ENCODE assay signal across 8 cellular contexts in genomic region chr1:13813398-13814012, GRCh38.
DNase-seq lines count a peak whose midpoint lies in the region; ATAC-seq and TF ChIP-seq lines count a peak whose summit lies in the region.

No MANE protein-coding gene starts in this region.

- peak; percentile 9 for DNase-seq in DMS 273 (lab: John Stamatoyannopoulos, UW; ENCODE audit: unreplicated experiment)
- DNase-seq in DMS 273 treated with DMSO at 0.1 percent for 48 hours (lab: John Stamatoyannopoulos, UW), result no peak
- DNase-seq in activated CD4-positive, alpha-beta T cell treated with anti-CD3 and anti-CD28 coated beads, Interleukin-2, amount 50 U/mL, for 24 hours (ENCODE audit: low read depth in 1 of 2, low spot score in 1 of 2), result peak; percentile 22 to 34
- DNase-seq in endodermal cell, result peak; percentile 91
- no peak for DNase-seq in DMS53 treated with DMSO at 0.1 percent for 48 hours (lab: John Stamatoyannopoulos, UW; ENCODE audit: unreplicated experiment)
- no peak for DNase-seq in NCI-H69 (lab: John Stamatoyannopoulos, UW)

- no peaks in the 10 kb centered on the region for H3K36me3 Mint-ChIP-seq in endodermal cell (ENCODE audit: low read depth)

- H3K36me3 ChIP-seq in endodermal cell (ENCODE audit: control insufficient read depth, insufficient read depth, low read length), result no peaks in the 10 kb centered on the region
- H3K36me3 ChIP-seq in parathyroid adenoma (ENCODE audit: control insufficient read depth, insufficient read depth, low read length), result no peaks in the 10 kb centered on the region

- no peaks in the 10 kb centered on the region for H3K79me2 ChIP-seq in parathyroid adenoma

- no peak for ATAC-seq in GM21717 (IDR thresholded peaks at IDR 0.05; ENCODE audit: unreplicated experiment)

- no peaks in the 10 kb centered on the region for H3K27me3 ChIP-seq in endodermal cell (ENCODE audit: control insufficient read depth, insufficient read depth, low read length, poor library complexity, severe bottlenecking)
- H3K27me3 ChIP-seq in parathyroid adenoma (ENCODE audit: control insufficient read depth, insufficient read depth, low read length), result no peaks in the 10 kb centered on the region

- H3K4me1 ChIP-seq in endodermal cell (ENCODE audit: control insufficient read depth, insufficient read depth, low read length) (no peaks in the 10 kb centered on the region), parathyroid adenoma (no peaks in the 10 kb centered on the region)

- H3K4me2 ChIP-seq in parathyroid adenoma (ENCODE audit: low read length), result no peak overlapping the region

- H3K27ac Mint-ChIP-seq in endodermal cell, result no peak overlapping the region

- TF ChIP-seq CTCF in endodermal cell (conservative IDR thresholded peaks at IDR 0.05) (peak; percentile 95), parathyroid adenoma (IDR thresholded peaks at IDR 0.05) (peak; percentile 25)

- no peaks in the 10 kb centered on the region for H3K9me3 ChIP-seq in endodermal cell (ENCODE audit: control insufficient read depth, low read length)
- no peaks in the 10 kb centered on the region for H3K9me3 ChIP-seq in parathyroid adenoma (ENCODE audit: control insufficient read depth, low read length)

- H3K4me3 ChIP-seq in endodermal cell (ENCODE audit: low read length) (no peak overlapping the region), parathyroid adenoma (ENCODE audit: low read depth, low read length) (no peak overlapping the region)

- H3K9ac ChIP-seq in endodermal cell (ENCODE audit: extremely low read depth, low read length, poor library complexity, severe bottlenecking) (no peak overlapping the region), parathyroid adenoma (no peak overlapping the region)

- H3K9me3 Mint-ChIP-seq in endodermal cell, result no peaks in the 10 kb centered on the region

- no peaks in the 10 kb centered on the region for H3K27me3 Mint-ChIP-seq in endodermal cell (ENCODE audit: insufficient read depth)

- H3K27ac ChIP-seq in endodermal cell (ENCODE audit: low read depth, low read length) (no peak overlapping the region), parathyroid adenoma (no peak overlapping the region)

- H3K4me3 Mint-ChIP-seq in endodermal cell, result no peak overlapping the region

- 57 to 77% methylated on average over 6 to 17 of the region's 17 CpGs for WGBS in endodermal cell (ENCODE audit: insufficient coverage in 1 of 2, insufficient read length in 1 of 2), 2 experiments

- no peak overlapping the region for H2AFZ ChIP-seq in parathyroid adenoma

- H3K4me1 Mint-ChIP-seq in endodermal cell, result no peaks in the 10 kb centered on the region

Comparison
In these comparisons a context has a peak if more than half of its experiments do, and no peak if none do; other contexts are left out.
1. DNase-seq: peak in DMS 273 (single experiment), activated CD4-positive, alpha-beta T cell treated with anti-CD3 and anti-CD28 coated beads, Interleukin-2, amount 50 U/mL, for 24 hours (2 of 2) and endodermal cell (single experiment); none in DMS 273 treated with DMSO at 0.1 percent for 48 hours (single experiment), DMS53 treated with DMSO at 0.1 percent for 48 hours (single experiment) and NCI-H69 (single experiment).